In genomic region chr10:1121311-1121970, GRCh38 we compare ENCODE assay signal across 23 cellular contexts.
DNase-seq lines count a peak whose midpoint lies in the region.
"Had no signal": no experiment of that assay in that cellular context is flagged by ENCODE, and none has a peak within 500 bp of the region (broad histone marks: within the 10 kb centered on the region; RNA-seq: fewer than 3 reads in every experiment).

No MANE protein-coding gene starts in this region.

- POLR2A ChIA-PET in activated CD4-positive, alpha-beta T cell treated with anti-CD3 and anti-CD28 coated beads, Interleukin-2, amount 10 ng/mL, durations not matched to agents 7 days and 5 days (lab: Charles Lee), result no interaction called here

- intact Hi-C loops in activated CD4-positive, alpha-beta T cell treated with anti-CD3 and anti-CD28 coated beads, Interleukin-2, amount 10 ng/mL, durations not matched to agents 24 days and 14 days (cut with micrococcal nuclease), result no loop called here

- no peak overlapping the region for H3K4me3 Mint-ChIP-seq in activated CD4-positive, alpha-beta T cell treated with anti-CD3 and anti-CD28 coated beads, Interleukin-2, amount 10 ng/mL, durations not matched to agents 24 days and 14 days
- no peak overlapping the region for H3K4me3 Mint-ChIP-seq in activated CD4-positive, alpha-beta T cell treated with anti-CD3 and anti-CD28 coated beads, Interleukin-2, amount 10 ng/mL, durations not matched to agents 7 days and 5 days
- H3K4me3 Mint-ChIP-seq: natural killer cell; stimulated activated naive CD8-positive, alpha-beta T cell treated with anti-CD3 and anti-CD28 coated beads, Interleukin-15, Interleukin-2, amounts not matched to agents 100 ng/mL and 50 ng/mL, for 24 hours; T-helper 1 cell treated with Interleukin-12 subunit alpha and Interleukin-12 subunit beta and Interleukin-4 antibody, amounts not matched to agents 30 μg/mL and 1 μg/mL, for 36 hours had no signal

- H3K27me3 Mint-ChIP-seq in activated CD4-positive, alpha-beta T cell treated with anti-CD3 and anti-CD28 coated beads, Interleukin-2, amount 10 ng/mL, durations not matched to agents 24 days and 14 days, result no peaks in the 10 kb centered on the region
- H3K27me3 Mint-ChIP-seq in activated CD4-positive, alpha-beta T cell treated with anti-CD3 and anti-CD28 coated beads, Interleukin-2, amount 10 ng/mL, durations not matched to agents 7 days and 5 days, result no peaks in the 10 kb centered on the region
- H3K27me3 Mint-ChIP-seq: stimulated activated naive CD8-positive, alpha-beta T cell treated with anti-CD3 and anti-CD28 coated beads, Interleukin-15, Interleukin-2, amounts not matched to agents 100 ng/mL and 50 ng/mL, for 24 hours had no signal

- peaks cover 74% of the 10 kb centered on the region for H3K36me3 Mint-ChIP-seq in activated CD4-positive, alpha-beta T cell treated with anti-CD3 and anti-CD28 coated beads, Interleukin-2, amount 10 ng/mL, durations not matched to agents 24 days and 14 days (ENCODE audit: low read depth)
- peaks cover 75% of the 10 kb centered on the region for H3K36me3 Mint-ChIP-seq in activated CD4-positive, alpha-beta T cell treated with anti-CD3 and anti-CD28 coated beads, Interleukin-2, amount 10 ng/mL, durations not matched to agents 7 days and 5 days (ENCODE audit: low read depth)

- H3K9me3 Mint-ChIP-seq in activated CD4-positive, alpha-beta T cell treated with anti-CD3 and anti-CD28 coated beads, Interleukin-2, amount 10 ng/mL, durations not matched to agents 24 days and 14 days, result no peaks in the 10 kb centered on the region
- H3K9me3 Mint-ChIP-seq in activated CD4-positive, alpha-beta T cell treated with anti-CD3 and anti-CD28 coated beads, Interleukin-2, amount 10 ng/mL, durations not matched to agents 7 days and 5 days, result no peaks in the 10 kb centered on the region
- H3K9me3 Mint-ChIP-seq: natural killer cell; stimulated activated naive CD8-positive, alpha-beta T cell treated with anti-CD3 and anti-CD28 coated beads, Interleukin-15, Interleukin-2, amounts not matched to agents 100 ng/mL and 50 ng/mL, for 24 hours; T-helper 1 cell treated with Interleukin-12 subunit alpha and Interleukin-12 subunit beta and Interleukin-4 antibody, amounts not matched to agents 30 μg/mL and 1 μg/mL, for 36 hours had no signal

- CTCF ChIA-PET in activated CD4-positive, alpha-beta T cell treated with anti-CD3 and anti-CD28 coated beads, Interleukin-2, amount 10 ng/mL, durations not matched to agents 7 days and 5 days (lab: Charles Lee), result interaction anchor here (0.8 kb wide), 1 partner anchor 12 kb away, joined by 4 read pairs; no protein-coding TSS in a partner anchor

- peaks cover 28% of the 10 kb centered on the region for H3K4me1 Mint-ChIP-seq in activated CD4-positive, alpha-beta T cell treated with anti-CD3 and anti-CD28 coated beads, Interleukin-2, amount 10 ng/mL, durations not matched to agents 24 days and 14 days
- peaks cover 38% of the 10 kb centered on the region for H3K4me1 Mint-ChIP-seq in activated CD4-positive, alpha-beta T cell treated with anti-CD3 and anti-CD28 coated beads, Interleukin-2, amount 10 ng/mL, durations not matched to agents 7 days and 5 days

- H3K27ac Mint-ChIP-seq in activated CD4-positive, alpha-beta T cell treated with anti-CD3 and anti-CD28 coated beads, Interleukin-2, amount 10 ng/mL, durations not matched to agents 24 days and 14 days, result peak overlapping the region; percentile 34
- H3K27ac Mint-ChIP-seq in activated CD4-positive, alpha-beta T cell treated with anti-CD3 and anti-CD28 coated beads, Interleukin-2, amount 10 ng/mL, durations not matched to agents 7 days and 5 days, result no peak overlapping the region
- H3K27ac Mint-ChIP-seq: stimulated activated naive CD8-positive, alpha-beta T cell treated with anti-CD3 and anti-CD28 coated beads, Interleukin-15, Interleukin-2, amounts not matched to agents 100 ng/mL and 50 ng/mL, for 24 hours had no signal

- DNase-seq in activated CD4-positive, alpha-beta T cell treated with anti-CD3 and anti-CD28 coated beads, Interleukin-2, amount 10 ng/mL, durations not matched to agents 24 days and 14 days, result no peak
- DNase-seq in activated CD4-positive, alpha-beta T cell treated with anti-CD3 and anti-CD28 coated beads, Interleukin-2, amount 10 ng/mL, durations not matched to agents 7 days and 5 days, result no peak
- DNase-seq in NCI-H187 treated with DMSO at 0.1 percent for 48 hours (lab: John Stamatoyannopoulos, UW), result peak; percentile 30
- peak; percentile 93 for DNase-seq in left kidney (ENCODE audit: low read depth, low spot score)
- peak; percentile 54 for DNase-seq in retina
- DNase-seq in NCI-H1930 (lab: John Stamatoyannopoulos, UW), result no peak
- DNase-seq in NK-92 (lab: John Stamatoyannopoulos, UW; ENCODE audit: unreplicated experiment), result no peak
- no peak for DNase-seq in stimulated activated CD4-positive, alpha-beta T cell treated with anti-CD3 and anti-CD28 coated beads, Interleukin-4, amount 100 ng/mL, for 4 hours
- DNase-seq: 8988T; activated CD4-positive, CD25-positive, alpha-beta regulatory T cell treated with anti-CD3 and anti-CD28 coated beads, Interleukin-2, amount 50 U/mL, for 72 hours; activated CD8-positive, alpha-beta memory T cell treated with anti-CD3 and anti-CD28 coated beads for 24 hours; activated gamma-delta T cell; activated T-cell treated with anti-CD3 and anti-CD28 coated beads, Interleukin-2, amount 50 U/mL, for 1 hour; cerebellar nuclear complex; natural killer cell; NCI-H2081; NCI-H226; NCI-H69; pancreas; PC-9; SK-N-SH had no signal

Comparison
In these comparisons a context has a peak if more than half of its experiments do, and no peak if none do; other contexts are left out.
1. DNase-seq: peak in NCI-H187 treated with DMSO at 0.1 percent for 48 hours (single experiment), left kidney (single experiment) and retina (single experiment); none in activated CD4-positive, alpha-beta T cell treated with anti-CD3 and anti-CD28 coated beads, Interleukin-2, amount 10 ng/mL, durations not matched to agents 24 days and 14 days (single experiment), activated CD4-positive, alpha-beta T cell treated with anti-CD3 and anti-CD28 coated beads, Interleukin-2, amount 10 ng/mL, durations not matched to agents 7 days and 5 days (single experiment), NCI-H1930 (0 of 2), NK-92 (single experiment) and stimulated activated CD4-positive, alpha-beta T cell treated with anti-CD3 and anti-CD28 coated beads, Interleukin-4, amount 100 ng/mL, for 4 hours (0 of 2).